ENCODE assay signal across 8 cellular contexts in genomic region chr17:62064791-62065563, GRCh38. TPM values are rescaled to one million over a fixed set of nuclear protein-coding genes. Genes with fewer than 3 reads are reported as not detected.
DNase-seq lines count a peak whose midpoint lies in the region; ATAC-seq and TF ChIP-seq lines count a peak whose summit lies in the region.

MED13 (minus strand) TSS chr17:62065278; CDS start chr17:62065205, 73 bp downstream.

- peak; percentile 33 for ATAC-seq in HG03354 (IDR thresholded peaks at IDR 0.05; ENCODE audit: poor library complexity, severe bottlenecking, unreplicated experiment)
- ATAC-seq in thoracic aorta (ENCODE audit: insufficient number of reproducible peaks, low FRiP score, low read depth), result no peak

- H3K4me3 Mint-ChIP-seq in activated naive CD4-positive, alpha-beta T cell treated with anti-CD3 and anti-CD28 coated beads, Interleukin-2, amount 50 U/mL, for 24 hours, result peak within 1 kb of the TSS; percentile 99

- H3K36me3 ChIP-seq in SK-N-SH (replicated peaks in 1 of 2; ENCODE audit: control insufficient read depth in 1 of 2, insufficient read depth in 2 of 2, low read length in 1 of 2) (peaks cover 18 to 27% of the 10 kb centered on the region in 2 experiments), osteoblast (ENCODE audit: insufficient read depth, low read length) (peaks cover 12% of the 10 kb centered on the region), thoracic aorta (peaks cover 3% of the 10 kb centered on the region)

- POLR2A ChIA-PET in SK-N-SH (lab: Yijun Ruan, JAX), result interaction anchor here (1.1 kb wide), 1 partner anchor 11 kb away, joined by 5 read pairs; no protein-coding TSS in a partner anchor

- H2AFZ ChIP-seq in SK-N-SH (ENCODE audit: low read depth) (peak within 1 kb of the TSS; percentile 88; the same call in 1 of the 2 replicates), osteoblast (ENCODE audit: low read length) (peak within 1 kb of the TSS; percentile 98)

- TF ChIP-seq CTCF in SK-N-SH (IDR thresholded peaks at IDR 0.05) (no peak), osteoblast (IDR thresholded peaks at IDR 0.05; ENCODE audit: extremely low read depth, low read depth, low read length) (no peak), thoracic aorta (IDR thresholded peaks at IDR 0.05) (peak; percentile 9)

- H3K9ac ChIP-seq in SK-N-SH, result peak within 1 kb of the TSS; percentile 98

- CTCF ChIA-PET in SK-N-SH (lab: Yijun Ruan, JAX), result interaction anchor here (0.6 to 1.1 kb wide), 8 partner anchors 12 to 652 kb away, joined by 3 to 7 read pairs (median 4); no protein-coding TSS in a partner anchor

- H3K27ac Mint-ChIP-seq in activated naive CD4-positive, alpha-beta T cell treated with anti-CD3 and anti-CD28 coated beads, Interleukin-2, amount 50 U/mL, for 24 hours, result peak within 1 kb of the TSS; percentile 99

- H3K27me3 Mint-ChIP-seq in activated naive CD4-positive, alpha-beta T cell treated with anti-CD3 and anti-CD28 coated beads, Interleukin-2, amount 50 U/mL, for 24 hours, result no peaks in the 10 kb centered on the region

- TF ChIP-seq EP300 in SK-N-SH (IDR thresholded peaks at IDR 0.05; ENCODE audit: borderline replicate concordance in 1 of 2, low read depth in 1 of 2, low read length in 1 of 2), result no peak

- H3K4me3 ChIP-seq in SK-N-SH (ENCODE audit: low read depth in 2 of 2, low read length in 1 of 2), result peak within 1 kb of the TSS; percentile 90 to 95
- peak within 1 kb of the TSS; percentile 93 for H3K4me3 ChIP-seq in osteoblast (ENCODE audit: insufficient read depth, low read length)
- H3K4me3 ChIP-seq in thoracic aorta, result peak within 1 kb of the TSS; percentile 100

- no peaks in the 10 kb centered on the region for H3K9me2 ChIP-seq in SK-N-SH

- H3F3A ChIP-seq in SK-N-SH (replicated peaks; ENCODE audit: insufficient read depth), result peaks cover 19% of the 10 kb centered on the region

- H3K4me2 ChIP-seq in SK-N-SH (peak within 1 kb of the TSS; percentile 78), osteoblast (ENCODE audit: insufficient read depth, low read length) (peak within 1 kb of the TSS; percentile 98)

- H3K36me3 Mint-ChIP-seq in activated naive CD4-positive, alpha-beta T cell treated with anti-CD3 and anti-CD28 coated beads, Interleukin-2, amount 50 U/mL, for 24 hours, result peaks cover 6% of the 10 kb centered on the region

- DNase-seq in NCI-H1092 treated with DMSO at 0.1 percent for 48 hours (lab: John Stamatoyannopoulos, UW), result peak; percentile 22
- DNase-seq in NCI-H1092 (lab: John Stamatoyannopoulos, UW), result no peak
- peak; percentile 91 for DNase-seq in SK-N-SH
- DNase-seq in glomerular visceral epithelial cell (ENCODE audit: extremely low spot score), result peak; percentile 51
- DNase-seq in osteoblast (ENCODE audit: insufficient read length, low spot score, missing footprints), result peak; percentile 90
- peak; percentile 7 for DNase-seq in thoracic aorta (ENCODE audit: low spot score)

- no peak for TF ChIP-seq RAD21 in SK-N-SH (IDR thresholded peaks at IDR 0.05; ENCODE audit: low read length)

- H3K27me3 ChIP-seq in SK-N-SH (ENCODE audit: insufficient read depth) (no peaks in the 10 kb centered on the region), osteoblast (ENCODE audit: insufficient read depth, low read length) (no peaks in the 10 kb centered on the region), thoracic aorta (replicated peaks; ENCODE audit: insufficient read depth) (no peaks in the 10 kb centered on the region)

- peaks cover 37% of the 10 kb centered on the region for H3K4me1 Mint-ChIP-seq in activated naive CD4-positive, alpha-beta T cell treated with anti-CD3 and anti-CD28 coated beads, Interleukin-2, amount 50 U/mL, for 24 hours

- H3K79me2 ChIP-seq in SK-N-SH (ENCODE audit: insufficient read depth) (peaks cover 56% of the 10 kb centered on the region), osteoblast (ENCODE audit: insufficient read depth, low read length) (peaks cover 54% of the 10 kb centered on the region)

- no peaks in the 10 kb centered on the region for H3K9me3 Mint-ChIP-seq in activated naive CD4-positive, alpha-beta T cell treated with anti-CD3 and anti-CD28 coated beads, Interleukin-2, amount 50 U/mL, for 24 hours

- H4K20me1 ChIP-seq in SK-N-SH (ENCODE audit: insufficient read depth) (peaks cover 49% of the 10 kb centered on the region), osteoblast (ENCODE audit: insufficient read depth, low read length) (peaks cover 38% of the 10 kb centered on the region)

- H3K9me3 ChIP-seq in SK-N-SH (no peaks in the 10 kb centered on the region), osteoblast (ENCODE audit: low read depth, low read length) (no peaks in the 10 kb centered on the region), thoracic aorta (no peaks in the 10 kb centered on the region)

- H3K27ac ChIP-seq in SK-N-SH (ENCODE audit: low read depth in 2 of 2, low read length in 1 of 2) (peak within 1 kb of the TSS; percentile 96 to 99), osteoblast (ENCODE audit: low read depth, low read length) (peak within 1 kb of the TSS; percentile 96), thoracic aorta (peak within 1 kb of the TSS; percentile 99)

- peaks cover 18 to 20% of the 10 kb centered on the region in 2 experiments; a peak in 3 of 4 replicates for H3K4me1 ChIP-seq in SK-N-SH (ENCODE audit: control insufficient read depth in 1 of 2, insufficient read depth in 2 of 2, low read depth in 1 of 2, low read length in 1 of 2)
- H3K4me1 ChIP-seq in osteoblast (ENCODE audit: insufficient read depth, low read length), result peaks cover 11% of the 10 kb centered on the region
- H3K4me1 ChIP-seq in thoracic aorta (ENCODE audit: control insufficient read depth in 1 of 2, low read depth in 2 of 2), result peaks cover 19 to 36% of the 10 kb centered on the region in 2 donors

- WGBS in SK-N-SH (ENCODE audit: low lambda C conversion rate), result 1% methylated on average over 46 of the region's 79 CpGs

TF ChIP-seq in SK-N-SH, 30 proteins besides CTCF, POLR2A, EP300 and RAD21:
- TF ChIP-seq TCF12 (IDR thresholded peaks at IDR 0.05) (0 out of 2 replicates have a peak, but pooled peaks have one; percentile 4), FOSL2 (IDR thresholded peaks at IDR 0.05; ENCODE audit: borderline replicate concordance, low read depth) (no peak), NFIC (IDR thresholded peaks at IDR 0.05; ENCODE audit: borderline replicate concordance) (no peak), YY1 (IDR thresholded peaks at IDR 0.05; ENCODE audit: low read depth) (peak; percentile 60; the same call in 1 of the 2 replicates), POLR2AphosphoS5 (IDR thresholded peaks at IDR 0.05; ENCODE audit: low read depth, low read length) (peak; percentile 60; the same call in 1 of the 2 replicates), TEAD4 (IDR thresholded peaks at IDR 0.05; ENCODE audit: borderline replicate concordance, insufficient read depth) (0 out of 2 replicates have a peak, but pooled peaks have one; percentile 2), SIN3A (IDR thresholded peaks at IDR 0.05; ENCODE audit: borderline replicate concordance, low read depth, low read length) (peak; percentile 80; the same call in 1 of the 2 replicates), ELF1 (IDR thresholded peaks at IDR 0.05) (no peak), MXI1 (IDR thresholded peaks at IDR 0.05; ENCODE audit: low read depth, low read length) (peak; percentile 34; the same call in 1 of the 2 replicates), JUND (IDR thresholded peaks at IDR 0.05) (no peak)

RNA-seq across cellular contexts. Expression of gene MED13, which starts in this region (rescaled TPM):
- 6.3 and 9.2 TPM in 2 replicates for polyA plus RNA-seq in SK-N-SH (2012; rRNA removed)
- polyA plus RNA-seq in SK-N-SH (2012; cell fraction: cytosol; rRNA removed), result 8.7 and 9.3 TPM in 2 replicates
- polyA plus RNA-seq in SK-N-SH (2012; cell fraction: nucleus; rRNA removed), result 10.0 and 18.3 TPM in 2 replicates
- total RNA-seq in osteoblast (68.8 and 81.0 TPM in 2 replicates), thoracic aorta (10 to 100 TPM; 87.6 to 92.2 TPM)
